1 cellular context compared by ENCODE assay signal in the genomic region with DNA sequence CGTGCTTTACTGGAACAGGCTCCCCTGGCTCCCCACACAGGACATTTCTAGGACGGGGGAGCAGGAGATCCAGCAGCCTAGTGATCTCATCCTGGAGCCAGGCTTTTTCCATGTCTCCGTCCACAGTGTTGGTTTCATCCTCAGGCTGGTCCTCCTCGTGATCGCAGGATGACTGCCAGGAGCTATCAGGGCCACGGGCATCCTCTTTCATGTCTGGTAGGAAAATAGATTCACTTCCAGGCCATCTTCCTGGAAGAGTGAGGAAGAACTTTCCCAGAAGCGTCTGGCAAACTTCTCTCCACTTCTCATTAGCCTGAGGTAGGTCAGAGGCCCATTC.
TF ChIP-seq lines count a peak whose summit lies in the region.

No MANE protein-coding gene starts in this region.

TF ChIP-seq in HepG2, 621 proteins besides CTCF, POLR2A, EP300 and RAD21 (continued from another document):
- TF ChIP-seq, protein P1, sequence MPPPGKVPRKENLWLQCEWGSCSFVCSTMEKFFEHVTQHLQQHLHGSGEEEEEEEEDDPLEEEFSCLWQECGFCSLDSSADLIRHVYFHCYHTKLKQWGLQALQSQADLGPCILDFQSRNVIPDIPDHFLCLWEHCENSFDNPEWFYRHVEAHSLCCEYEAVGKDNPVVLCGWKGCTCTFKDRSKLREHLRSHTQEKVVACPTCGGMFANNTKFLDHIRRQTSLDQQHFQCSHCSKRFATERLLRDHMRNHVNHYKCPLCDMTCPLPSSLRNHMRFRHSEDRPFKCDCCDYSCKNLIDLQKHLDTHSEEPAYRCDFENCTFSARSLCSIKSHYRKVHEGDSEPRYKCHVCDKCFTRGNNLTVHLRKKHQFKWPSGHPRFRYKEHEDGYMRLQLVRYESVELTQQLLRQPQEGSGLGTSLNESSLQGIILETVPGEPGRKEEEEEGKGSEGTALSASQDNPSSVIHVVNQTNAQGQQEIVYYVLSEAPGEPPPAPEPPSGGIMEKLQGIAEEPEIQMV (CRISPR knock-in tag; IDR thresholded peaks at IDR 0.05; ENCODE audit: low read depth): 0 out of 2 replicates have a peak, but pooled peaks have one; percentile 42
- TF ChIP-seq HIVEP1 (CRISPR knock-in tag; IDR thresholded peaks at IDR 0.05) (no peak), ZFX (CRISPR knock-in tag; IDR thresholded peaks at IDR 0.05; ENCODE audit: low read depth) (0 out of 2 replicates have a peak, but pooled peaks have one; percentile 40), ZNF75D (CRISPR knock-in tag; IDR thresholded peaks at IDR 0.05; ENCODE audit: borderline replicate concordance) (no peak), ZNF136 (CRISPR knock-in tag; IDR thresholded peaks at IDR 0.05; ENCODE audit: low read depth) (0 out of 2 replicates have a peak, but pooled peaks have one; percentile 37), KMT2A (CRISPR knock-in tag; IDR thresholded peaks at IDR 0.05) (no peak), ZKSCAN1 (IDR thresholded peaks at IDR 0.05; ENCODE audit: low read length) (no peak), HNRNPLL (IDR thresholded peaks at IDR 0.05; ENCODE audit: low read depth, low read length, poor library complexity, severe bottlenecking) (no peak), ZNF775 (CRISPR knock-in tag; IDR thresholded peaks at IDR 0.05; ENCODE audit: borderline replicate concordance) (0 out of 2 replicates have a peak, but pooled peaks have one; percentile 48), ZNF781 (CRISPR knock-in tag; IDR thresholded peaks at IDR 0.05; ENCODE audit: borderline replicate concordance, not compliant biosample characterization) (no peak), NFYC (CRISPR knock-in tag; IDR thresholded peaks at IDR 0.05) (no peak)
- TF ChIP-seq, protein P2, sequence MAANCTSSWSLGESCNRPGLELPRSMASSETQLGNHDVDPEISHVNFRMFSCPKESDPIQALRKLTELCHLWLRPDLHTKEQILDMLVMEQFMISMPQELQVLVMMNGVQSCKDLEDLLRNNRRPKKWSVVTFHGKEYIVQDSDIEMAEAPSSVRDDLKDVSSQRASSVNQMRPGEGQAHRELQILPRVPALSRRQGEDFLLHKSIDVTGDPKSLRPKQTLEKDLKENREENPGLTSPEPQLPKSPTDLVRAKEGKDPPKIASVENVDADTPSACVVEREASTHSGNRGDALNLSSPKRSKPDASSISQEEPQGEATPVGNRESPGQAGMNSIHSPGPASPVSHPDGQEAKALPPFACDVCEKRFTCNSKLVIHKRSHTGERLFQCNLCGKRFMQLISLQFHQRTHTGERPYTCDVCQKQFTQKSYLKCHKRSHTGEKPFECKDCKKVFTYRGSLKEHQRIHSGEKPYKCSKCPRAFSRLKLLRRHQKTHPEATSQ (CRISPR knock-in tag; IDR thresholded peaks at IDR 0.05; ENCODE audit: borderline replicate concordance): no peak
- TF ChIP-seq, protein P3, sequence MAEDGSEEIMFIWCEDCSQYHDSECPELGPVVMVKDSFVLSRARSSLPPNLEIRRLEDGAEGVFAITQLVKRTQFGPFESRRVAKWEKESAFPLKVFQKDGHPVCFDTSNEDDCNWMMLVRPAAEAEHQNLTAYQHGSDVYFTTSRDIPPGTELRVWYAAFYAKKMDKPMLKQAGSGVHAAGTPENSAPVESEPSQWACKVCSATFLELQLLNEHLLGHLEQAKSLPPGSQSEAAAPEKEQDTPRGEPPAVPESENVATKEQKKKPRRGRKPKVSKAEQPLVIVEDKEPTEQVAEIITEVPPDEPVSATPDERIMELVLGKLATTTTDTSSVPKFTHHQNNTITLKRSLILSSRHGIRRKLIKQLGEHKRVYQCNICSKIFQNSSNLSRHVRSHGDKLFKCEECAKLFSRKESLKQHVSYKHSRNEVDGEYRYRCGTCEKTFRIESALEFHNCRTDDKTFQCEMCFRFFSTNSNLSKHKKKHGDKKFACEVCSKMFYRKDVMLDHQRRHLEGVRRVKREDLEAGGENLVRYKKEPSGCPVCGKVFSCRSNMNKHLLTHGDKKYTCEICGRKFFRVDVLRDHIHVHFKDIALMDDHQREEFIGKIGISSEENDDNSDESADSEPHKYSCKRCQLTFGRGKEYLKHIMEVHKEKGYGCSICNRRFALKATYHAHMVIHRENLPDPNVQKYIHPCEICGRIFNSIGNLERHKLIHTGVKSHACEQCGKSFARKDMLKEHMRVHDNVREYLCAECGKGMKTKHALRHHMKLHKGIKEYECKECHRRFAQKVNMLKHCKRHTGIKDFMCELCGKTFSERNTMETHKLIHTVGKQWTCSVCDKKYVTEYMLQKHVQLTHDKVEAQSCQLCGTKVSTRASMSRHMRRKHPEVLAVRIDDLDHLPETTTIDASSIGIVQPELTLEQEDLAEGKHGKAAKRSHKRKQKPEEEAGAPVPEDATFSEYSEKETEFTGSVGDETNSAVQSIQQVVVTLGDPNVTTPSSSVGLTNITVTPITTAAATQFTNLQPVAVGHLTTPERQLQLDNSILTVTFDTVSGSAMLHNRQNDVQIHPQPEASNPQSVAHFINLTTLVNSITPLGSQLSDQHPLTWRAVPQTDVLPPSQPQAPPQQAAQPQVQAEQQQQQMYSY (CRISPR knock-in tag; IDR thresholded peaks at IDR 0.05): peak; percentile 50; the same call in 1 of the 2 replicates
